ENCODE assay signal across 8 cellular contexts in the genomic region with DNA sequence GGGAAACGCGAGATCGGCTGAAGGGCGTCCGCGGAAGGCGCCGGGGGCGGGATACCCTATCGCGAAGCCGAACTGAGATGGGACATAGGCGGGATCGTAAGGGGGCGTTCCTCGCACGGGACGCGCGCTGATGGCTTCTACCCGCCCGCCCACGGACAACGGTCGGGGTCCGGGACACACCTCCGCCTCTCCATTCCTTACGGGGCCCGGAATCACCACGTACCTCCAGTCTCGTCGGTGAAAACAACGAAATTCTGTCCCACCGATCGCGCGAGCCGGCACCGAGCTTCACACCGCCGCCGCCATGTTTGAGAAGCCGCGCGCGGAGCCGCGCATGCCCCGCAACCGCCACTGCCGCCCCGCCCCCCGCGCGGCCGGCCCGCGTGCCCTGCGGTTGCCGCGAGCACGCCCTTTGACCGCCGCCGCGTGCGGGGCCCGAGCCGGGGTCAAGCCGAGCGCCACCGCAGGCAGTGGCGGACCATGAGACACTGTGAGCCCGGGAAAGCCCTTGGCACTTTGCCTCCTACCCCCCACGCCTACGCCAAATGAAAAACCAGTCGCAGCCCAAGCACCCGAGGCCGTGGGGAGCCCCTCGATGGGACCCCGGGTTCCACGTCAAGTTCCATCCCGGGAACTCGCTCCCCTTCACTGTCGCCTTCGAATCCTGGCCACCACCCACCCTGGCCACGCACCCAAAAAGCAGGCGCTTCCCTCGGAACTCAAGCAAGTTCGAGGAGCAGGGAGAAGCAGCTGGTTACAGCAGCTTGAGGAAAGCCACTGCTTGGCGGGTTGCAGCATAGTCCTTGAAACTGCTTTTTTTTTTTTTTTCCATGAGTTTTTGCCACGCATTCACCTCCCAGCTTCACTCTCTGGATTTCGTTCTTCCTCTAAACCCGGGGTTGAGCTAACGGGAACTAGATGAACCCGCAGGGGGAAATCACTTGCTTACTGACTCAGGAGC. TPM values are rescaled to one million over a fixed set of nuclear protein-coding genes. Genes with fewer than 3 reads are reported as not detected.
DNase-seq lines count a peak whose midpoint lies in the region; ATAC-seq and TF ChIP-seq lines count a peak whose summit lies in the region.

Gene SCML2, minus strand, starts transcription at position 320 of the 961 bp plus-strand sequence. CDS start 20,617 bp downstream, outside the sequence.

- H3K4me3 ChIP-seq in MG63 (peak within 1 kb of the TSS; percentile 59), ectodermal cell (ENCODE audit: insufficient read depth, low read depth, low read length) (peak within 1 kb of the TSS; percentile 53), lung (peak within 1 kb of the TSS; percentile 65)

- H3K4me1 ChIP-seq in ectodermal cell (ENCODE audit: control insufficient read depth, insufficient read depth, low read length) (no peaks in the 10 kb centered on the region), lung (ENCODE audit: control insufficient read depth in 2 of 2, insufficient read depth in 2 of 2, low read length in 2 of 2) (peaks cover 0 to 1% of the 10 kb centered on the region in 2 donors)

- peak; percentile 50 for DNase-seq in Daoy (ENCODE audit: low read depth)
- peak; percentile 56 for DNase-seq in MG63
- DNase-seq in activated CD4-positive, alpha-beta T cell treated with anti-CD3 and anti-CD28 coated beads, Interleukin-2, amount 50 U/mL, for 1 hour = peak; percentile 12
- DNase-seq in lung (ENCODE audit: low spot score) = no peak
- peak; percentile 9 to 23 for DNase-seq in stimulated activated CD8-positive, alpha-beta memory T cell treated with anti-CD3 and anti-CD28 coated beads, Interleukin-2, amount 100 ng/mL, for 48 hours (ENCODE audit: low read depth in 2 of 2)

- 3% methylated on average over 96 of the region's 96 CpGs for WGBS in ectodermal cell, 2 experiments
- 2 to 29% methylated on average over 25 to 96 of the region's 96 CpGs for WGBS in lung, 2 donors

- H3K27me3 ChIP-seq in MG63 (no peaks in the 10 kb centered on the region), ectodermal cell (ENCODE audit: control insufficient read depth, insufficient read depth, low read length, poor library complexity, severe bottlenecking) (peaks cover 11% of the 10 kb centered on the region), lung (ENCODE audit: control insufficient read depth, insufficient read depth) (peaks cover 10% of the 10 kb centered on the region)

- H3K27ac ChIP-seq in ectodermal cell (ENCODE audit: insufficient read depth, low read depth, low read length, poor library complexity, severe bottlenecking) (peak within 1 kb of the TSS; percentile 44), lung (ENCODE audit: low read depth in 1 of 2, low read length in 1 of 2) (no peak within 1 kb of the TSS)

- ATAC-seq in lung (ENCODE audit: insufficient read depth, low FRiP score) (peak; percentile 84), GM19467 (IDR thresholded peaks at IDR 0.05; ENCODE audit: unreplicated experiment) (no peak), HG03135 (IDR thresholded peaks at IDR 0.05; ENCODE audit: unreplicated experiment) (no peak)

- TF ChIP-seq CTCF in lung (IDR thresholded peaks at IDR 0.05; ENCODE audit: control extremely low read depth, extremely low read depth) = no peak

- H3K36me3 ChIP-seq in MG63 = no peaks in the 10 kb centered on the region
- H3K36me3 ChIP-seq in ectodermal cell (ENCODE audit: control insufficient read depth, insufficient read depth, low read length) = no peaks in the 10 kb centered on the region
- H3K36me3 ChIP-seq in lung (ENCODE audit: control insufficient read depth in 2 of 2, insufficient read depth in 2 of 2, low read length in 2 of 2) = no peaks in the 10 kb centered on the region

- no peaks in the 10 kb centered on the region for H3K9me3 ChIP-seq in MG63
- no peaks in the 10 kb centered on the region for H3K9me3 ChIP-seq in ectodermal cell (ENCODE audit: control insufficient read depth, low read length)
- peaks cover 0 to 5% of the 10 kb centered on the region in 2 donors for H3K9me3 ChIP-seq in lung (ENCODE audit: control insufficient read depth in 2 of 2, insufficient read depth in 1 of 2, low read length in 1 of 2)

RNA-seq across cellular contexts. Expression of gene SCML2, which starts in this region (rescaled TPM):
- 4.5 and 5.0 TPM in 2 replicates for total RNA-seq in Daoy (2014; rRNA removed; shearing (Covaris generic))
- total RNA-seq in MG63 (2014; rRNA removed; shearing (Covaris generic); ENCODE audit: low replicate concordance) = 4.9 and 8.2 TPM in 2 replicates
- polyA plus RNA-seq in ectodermal cell (2013, experiment 1 of 4) = 40.3 TPM
- polyA plus RNA-seq in ectodermal cell (2013, experiment 2 of 4) = 39.1 TPM
- polyA plus RNA-seq in ectodermal cell (2013, experiment 3 of 4) = 33.2 TPM
- polyA plus RNA-seq in ectodermal cell (2013, experiment 4 of 4) = 34.4 TPM
- total RNA-seq in lung = 1 to 10 TPM in 1 of 2 donors, under 1 TPM in 1; 0.74 to 6.0 TPM
- under 1 TPM; 0.64 to 0.94 TPM for polyA plus RNA-seq in lung
